In the genomic region with DNA sequence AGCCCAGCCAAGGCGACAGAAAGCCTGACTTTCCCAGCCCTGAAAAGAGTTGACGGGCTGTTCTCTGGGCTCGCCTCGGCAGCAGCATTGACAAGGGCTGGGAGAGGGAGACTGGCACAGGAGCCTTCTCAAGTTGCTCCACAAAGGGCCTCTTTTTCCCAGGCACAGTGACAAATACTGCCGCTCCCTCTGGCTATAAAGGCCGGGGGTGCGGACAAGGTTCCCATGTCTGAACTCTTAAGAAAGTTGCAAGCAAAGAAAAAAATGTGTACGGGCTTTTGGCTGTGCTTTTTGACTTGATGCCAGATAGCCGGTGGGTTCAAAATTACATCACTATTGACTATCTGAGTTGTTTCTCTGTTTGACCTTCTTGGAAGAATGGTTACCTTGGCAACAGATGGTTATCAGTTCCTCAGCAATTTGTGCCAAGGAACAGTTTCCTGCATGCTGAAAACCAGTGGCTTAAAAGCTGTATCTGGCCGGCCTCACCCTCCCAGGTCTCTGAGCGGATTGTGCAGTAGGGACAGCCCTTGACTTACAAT, we compare ENCODE assay signal across 7 cellular contexts.
DNase-seq lines count a peak whose midpoint lies in the region; ATAC-seq and TF ChIP-seq lines count a peak whose summit lies in the region.

No MANE protein-coding gene starts in this region.

- TF ChIP-seq EP300 in transverse colon (IDR thresholded peaks at IDR 0.05; ENCODE audit: low read depth), result no peak

- ATAC-seq in HG03460 (IDR thresholded peaks at IDR 0.05; ENCODE audit: unreplicated experiment) (no peak), HG03432 (IDR thresholded peaks at IDR 0.05; ENCODE audit: unreplicated experiment) (no peak)

- no peaks in the 10 kb centered on the region for H3K9me3 ChIP-seq in transverse colon

- H3K4me3 ChIP-seq in brain microvascular endothelial cell (ENCODE audit: low read depth, low read length) (no peak overlapping the region), transverse colon (no peak overlapping the region)

- H3K27me3 ChIP-seq in brain microvascular endothelial cell (replicated peaks) (peaks cover 4% of the 10 kb centered on the region), transverse colon (no peaks in the 10 kb centered on the region)

- intact Hi-C loops in transverse colon (cut with DNase I; ENCODE audit: low total_unique reads), result no loop called here

- H3K27ac ChIP-seq in brain microvascular endothelial cell (peak overlapping the region; percentile 37), transverse colon (peak overlapping the region; percentile 48 to 60 (median 51))

- peak; percentile 100 for DNase-seq in M059J (ENCODE audit: low read depth)
- peak; percentile 91 for DNase-seq in brain microvascular endothelial cell
- DNase-seq in kidney tubule cell (ENCODE audit: low spot score), result peak; percentile 65
- peak; percentile 37 for DNase-seq in transverse colon
- DNase-seq in activated T-cell treated with anti-CD3 and anti-CD28 coated beads, Interleukin-2, amount 50 U/mL, for 48 hours, result no peak

- in situ Hi-C loops in brain microvascular endothelial cell (cut with HindIII; ENCODE audit: low pct_ligation_motif_present, low sequenced_read_pairs) (no loop called here), transverse colon (cut with MboI; ENCODE audit: low pct_ligation_motif_present in 1 of 4, low pct_unique_long_range_greater_than_20kb in 1 of 4, low sequenced_read_pairs in 3 of 4) (no loop called here)

- H3K4me1 ChIP-seq in transverse colon, result peaks cover 0 to 13% (median 9%) of the 10 kb centered on the region in 4 donors

- TF ChIP-seq CTCF in brain microvascular endothelial cell (IDR thresholded peaks at IDR 0.05; ENCODE audit: low read depth, low read length, missing control alignments), result no peak
- no peak for TF ChIP-seq CTCF in transverse colon (IDR thresholded peaks at IDR 0.05)

- no peak for TF ChIP-seq POLR2A in transverse colon (IDR thresholded peaks at IDR 0.05)

- H3K36me3 ChIP-seq in brain microvascular endothelial cell (replicated peaks) (no peaks in the 10 kb centered on the region), transverse colon (no peaks in the 10 kb centered on the region)

- 20 to 24% methylated on average over 2 to 11 of the region's 11 CpGs for WGBS in transverse colon (ENCODE audit: low coverage in 1 of 2), 2 donors

Comparison
In these comparisons a context has a peak if more than half of its experiments do, and no peak if none do; other contexts are left out.
1. DNase-seq: peak in M059J (single experiment), brain microvascular endothelial cell (single experiment), kidney tubule cell (single experiment) and transverse colon (single experiment); none in activated T-cell treated with anti-CD3 and anti-CD28 coated beads, Interleukin-2, amount 50 U/mL, for 48 hours (0 of 2).